ENCODE assay signal across 9 cellular contexts in genomic region chr9:129868571-129869486, GRCh38. TPM values are rescaled to one million over a fixed set of nuclear protein-coding genes. Genes with fewer than 3 reads are reported as not detected.
A peak's percentile ranks its signal among the peaks of the same experiment; 100 is the strongest.
DNase-seq lines count a peak whose midpoint lies in the region; ATAC-seq lines count a peak whose summit lies in the region.
"Had no signal": no experiment of that assay in that cellular context is flagged by ENCODE, and none has a peak within 500 bp of the region (broad histone marks: within the 10 kb centered on the region; RNA-seq: fewer than 3 reads in every experiment).

No MANE protein-coding gene starts in this region.

- H4K8ac ChIP-seq in mesenchymal stem cell (ENCODE audit: low read length) = no peak overlapping the region

- no peak overlapping the region for H4K91ac ChIP-seq in mesenchymal stem cell (ENCODE audit: low read length)

- ATAC-seq in HG02884 (IDR thresholded peaks at IDR 0.05; ENCODE audit: unreplicated experiment) (no peak), HG02642 (IDR thresholded peaks at IDR 0.05; ENCODE audit: poor library complexity, unreplicated experiment) (no peak)

- H3K14ac ChIP-seq in mesenchymal stem cell (ENCODE audit: low read length in 2 of 2) = no peak overlapping the region

- no peak overlapping the region for H2AK5ac ChIP-seq in mesenchymal stem cell (ENCODE audit: low read length, severe bottlenecking)

- peaks cover 38 to 61% of the 10 kb centered on the region in 2 experiments for H3K36me3 ChIP-seq in mesenchymal stem cell (ENCODE audit: control insufficient read depth in 1 of 2, insufficient read depth in 2 of 2, low read depth in 1 of 2, low read length in 2 of 2)

- no peak overlapping the region for H2BK5ac ChIP-seq in mesenchymal stem cell (ENCODE audit: low read depth, low read length, poor library complexity, severe bottlenecking)

- H3K4me2 ChIP-seq in mesenchymal stem cell (ENCODE audit: low read length, poor library complexity, severe bottlenecking) = no peak overlapping the region

- no peak overlapping the region for H3K4ac ChIP-seq in mesenchymal stem cell (ENCODE audit: low read depth in 1 of 2, low read length in 2 of 2)

- no peak overlapping the region for H3K18ac ChIP-seq in mesenchymal stem cell (ENCODE audit: low read depth in 1 of 2, low read length in 2 of 2)

- no peak overlapping the region for H3K4me3 ChIP-seq in mesenchymal stem cell (ENCODE audit: insufficient read depth in 1 of 2, low read depth in 1 of 2, low read length in 2 of 2)

- no peaks in the 10 kb centered on the region for H3K79me1 ChIP-seq in mesenchymal stem cell (replicated peaks; ENCODE audit: low read length, poor library complexity, severe bottlenecking)

- no peaks in the 10 kb centered on the region for H3K9me3 ChIP-seq in mesenchymal stem cell (ENCODE audit: control insufficient read depth, low read length)

- 91% methylated on average over 34 of the region's 34 CpGs for WGBS in mesenchymal stem cell

- no peak overlapping the region for H2BK12ac ChIP-seq in mesenchymal stem cell (ENCODE audit: low read length in 2 of 2)

- H2AFZ ChIP-seq in mesenchymal stem cell (ENCODE audit: low read depth, low read length) = no peak overlapping the region

- H3K4me1 ChIP-seq in mesenchymal stem cell (ENCODE audit: control insufficient read depth, insufficient read depth, low read depth, low read length) = peaks cover 8% of the 10 kb centered on the region

- no peaks in the 10 kb centered on the region for H3K27me3 ChIP-seq in mesenchymal stem cell (ENCODE audit: control insufficient read depth in 1 of 2, insufficient read depth in 1 of 2, low read length in 2 of 2)

- H3K23ac ChIP-seq in mesenchymal stem cell (ENCODE audit: low read length in 2 of 2) = no peak overlapping the region

- H2BK120ac ChIP-seq in mesenchymal stem cell (ENCODE audit: low read depth, low read length) = no peak overlapping the region

- no peak overlapping the region for H2BK15ac ChIP-seq in mesenchymal stem cell (ENCODE audit: low read depth, poor library complexity, severe bottlenecking)

- DNase-seq in T follicular helper cell (ENCODE audit: low read depth) (peak; percentile 90), kidney tubule cell (ENCODE audit: low spot score) (peak; percentile 29), SK-N-DZ (ENCODE audit: low spot score) (no peak), mesenchymal stem cell (no peak)
- DNase-seq in activated T-cell treated with anti-CD3 and anti-CD28 coated beads, Interleukin-2, amount 50 U/mL, for 48 hours = peak; percentile 87 to 88
- DNase-seq in stimulated activated CD8-positive, alpha-beta memory T cell treated with anti-CD3 and anti-CD28 coated beads, Interleukin-4, amount 100 ng/mL, for 24 hours (ENCODE audit: low read depth) = peak; percentile 76
- DNase-seq: NCI-H187 treated with DMSO at 0.1 percent for 48 hours had no signal

- no peak overlapping the region for H3K9ac ChIP-seq in mesenchymal stem cell (ENCODE audit: low read length)

- H3K27ac ChIP-seq in mesenchymal stem cell (ENCODE audit: low read length, poor library complexity, severe bottlenecking) = no peak overlapping the region

RNA-seq across cellular contexts. Expression of gene USP20, which starts 33.6 kb away (rescaled TPM):
- polyA plus RNA-seq in SK-N-DZ (2014; cell fraction: cytosol; rRNA removed) = 12.4 and 23.8 TPM in 2 replicates
- polyA plus RNA-seq in SK-N-DZ (2014; cell fraction: nucleus; rRNA removed) = 72.5 and 99.4 TPM in 2 replicates
- 7.6 TPM for polyA plus RNA-seq in mesenchymal stem cell (2013, experiment 1 of 2)
- 7.5 TPM for polyA plus RNA-seq in mesenchymal stem cell (2013, experiment 2 of 2)

RNA-seq across cellular contexts. Expression of gene C9orf78, which starts 33.8 kb away (rescaled TPM):
- 102 and 127 TPM in 2 replicates for polyA plus RNA-seq in SK-N-DZ (2014; cell fraction: cytosol; rRNA removed)
- 16.2 and 22.4 TPM in 2 replicates for polyA plus RNA-seq in SK-N-DZ (2014; cell fraction: nucleus; rRNA removed)
- polyA plus RNA-seq in mesenchymal stem cell (2013, experiment 1 of 2) = 36.7 TPM
- polyA plus RNA-seq in mesenchymal stem cell (2013, experiment 2 of 2) = 38.1 TPM

RNA-seq across cellular contexts. Expression of gene TOR1A, which starts 44.9 kb away (rescaled TPM):
- 39.8 and 49.7 TPM in 2 replicates for polyA plus RNA-seq in SK-N-DZ (2014; cell fraction: cytosol; rRNA removed)
- 32.0 and 32.9 TPM in 2 replicates for polyA plus RNA-seq in SK-N-DZ (2014; cell fraction: nucleus; rRNA removed)
- polyA plus RNA-seq in mesenchymal stem cell (2013, experiment 1 of 2) = 62.4 TPM
- polyA plus RNA-seq in mesenchymal stem cell (2013, experiment 2 of 2) = 62.2 TPM

Comparison
In these comparisons a context has a peak if more than half of its experiments do, and no peak if none do; other contexts are left out.
1. DNase-seq: peak in T follicular helper cell (single experiment), activated T-cell treated with anti-CD3 and anti-CD28 coated beads, Interleukin-2, amount 50 U/mL, for 48 hours (2 of 2), kidney tubule cell (single experiment) and stimulated activated CD8-positive, alpha-beta memory T cell treated with anti-CD3 and anti-CD28 coated beads, Interleukin-4, amount 100 ng/mL, for 24 hours (single experiment); none in SK-N-DZ (single experiment) and mesenchymal stem cell (single experiment).